38 cellular contexts compared by ENCODE assay signal in the genomic region with DNA sequence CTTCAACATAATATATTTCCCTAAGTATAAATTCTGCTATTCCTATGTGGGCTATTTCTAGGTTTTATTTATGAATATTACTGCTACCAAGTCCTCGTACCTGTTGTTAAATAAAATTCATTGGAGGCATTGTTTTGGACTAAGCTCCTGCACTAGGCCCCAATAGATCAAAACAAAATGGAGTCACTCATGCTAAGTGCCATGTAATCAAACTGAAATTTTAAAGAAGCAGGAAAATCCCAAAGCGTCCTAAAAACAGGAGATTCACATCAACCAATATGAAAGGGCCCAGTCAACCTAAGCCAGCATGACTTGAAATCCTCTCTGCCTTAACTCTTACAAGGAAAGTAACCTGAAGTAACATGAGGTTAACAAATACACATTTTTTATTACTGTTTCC.
"Had no signal": no experiment of that assay in that cellular context is flagged by ENCODE, and none has a peak within 500 bp of the region (broad histone marks: within the 10 kb centered on the region; RNA-seq: fewer than 3 reads in every experiment).

No MANE protein-coding gene starts in this region.

- H3K36me3 Mint-ChIP-seq: activated CD8-positive, alpha-beta memory T cell treated with anti-CD3 and anti-CD28 coated beads, Interleukin-2, amount 10 ng/mL, durations not matched to agents 7 days and 5 days; activated naive CD4-positive, alpha-beta T cell treated with anti-CD3 and anti-CD28 coated beads, Interleukin-2, amount 10 ng/mL, durations not matched to agents 7 days and 5 days; activated naive CD4-positive, alpha-beta T cell treated with anti-CD3 and anti-CD28 coated beads, Interleukin-2, amount 50 U/mL, for 24 hours; activated naive CD8-positive, alpha-beta T cell; activated naive CD8-positive, alpha-beta T cell treated with anti-CD3 and anti-CD28 coated beads, Interleukin-2, amount 10 ng/mL, durations not matched to agents 7 days and 5 days; brain had no signal

- H3K4me3 Mint-ChIP-seq: activated CD4-positive, alpha-beta memory T cell treated with anti-CD3 and anti-CD28 coated beads, Interleukin-2, amount 10 ng/mL, durations not matched to agents 7 days and 5 days; activated CD4-positive, alpha-beta T cell treated with anti-CD3 and anti-CD28 coated beads for 36 hours; activated CD4-positive, alpha-beta T cell treated with anti-CD3 and anti-CD28 coated beads, Interleukin-2, amount 10 ng/mL, durations not matched to agents 7 days and 5 days; activated CD8-positive, alpha-beta memory T cell treated with anti-CD3 and anti-CD28 coated beads, Interleukin-2, amount 10 ng/mL, durations not matched to agents 7 days and 5 days; activated CD8-positive, alpha-beta T cell treated with anti-CD3 and anti-CD28 coated beads, Interleukin-2, amount 10 ng/mL, durations not matched to agents 7 days and 5 days; activated naive CD4-positive, alpha-beta T cell treated with anti-CD3 and anti-CD28 coated beads, Interleukin-2, amount 10 ng/mL, durations not matched to agents 7 days and 5 days; activated naive CD4-positive, alpha-beta T cell treated with anti-CD3 and anti-CD28 coated beads, Interleukin-2, amount 50 U/mL, for 24 hours; activated naive CD8-positive, alpha-beta T cell; activated naive CD8-positive, alpha-beta T cell treated with anti-CD3 and anti-CD28 coated beads, Interleukin-2, amount 10 ng/mL, durations not matched to agents 7 days and 5 days; activated naive CD8-positive, alpha-beta T cell treated with anti-CD3 and anti-CD28 coated beads, Interleukin-2, amount 50 U/mL, for 24 hours; activated T-cell treated with anti-CD3 and anti-CD28 coated beads, Interleukin-2, amount 50 U/mL, for 24 hours; brain; central memory CD8-positive, alpha-beta T cell; T-helper 1 cell treated with Interleukin-12 subunit alpha and Interleukin-12 subunit beta and Interleukin-4 antibody, amounts not matched to agents 30 μg/mL and 1 μg/mL, for 36 hours; T-helper 2 cell treated with Interferon-gamma antibody and Interleukin-4, amounts not matched to agents 5 μg/mL and 100 μg/mL, for 36 hours had no signal

- DNase-seq: activated CD4-positive, alpha-beta memory T cell treated with anti-CD3 and anti-CD28 coated beads, Interleukin-2, amount 10 ng/mL, durations not matched to agents 7 days and 5 days; activated CD4-positive, alpha-beta T cell treated with anti-CD3 and anti-CD28 coated beads for 1 hour; activated CD4-positive, alpha-beta T cell treated with anti-CD3 and anti-CD28 coated beads for 36 hours; activated CD4-positive, alpha-beta T cell treated with anti-CD3 and anti-CD28 coated beads for 48 hours; activated CD4-positive, alpha-beta T cell treated with anti-CD3 and anti-CD28 coated beads, Interleukin-2, amount 10 ng/mL, durations not matched to agents 7 days and 5 days; activated CD4-positive, alpha-beta T cell treated with anti-CD3 and anti-CD28 coated beads, Interleukin-2, amount 50 U/mL, for 48 hours; activated CD4-positive, CD25-positive, alpha-beta regulatory T cell; activated CD8-positive, alpha-beta memory T cell treated with anti-CD3 and anti-CD28 coated beads for 24 hours; activated CD8-positive, alpha-beta memory T cell treated with anti-CD3 and anti-CD28 coated beads, Interleukin-2, amount 10 ng/mL, durations not matched to agents 7 days and 5 days; activated CD8-positive, alpha-beta memory T cell treated with anti-CD3 and anti-CD28 coated beads, Interleukin-2, amount 50 U/mL, for 48 hours; activated CD8-positive, alpha-beta T cell treated with anti-CD3 and anti-CD28 coated beads, Interleukin-2, amount 10 ng/mL, durations not matched to agents 7 days and 5 days; activated effector memory CD4-positive, alpha-beta T cell treated with Interleukin-2 at 50 U/mL for 16 hours; activated gamma-delta T cell; activated naive CD4-positive, alpha-beta T cell treated with anti-CD3 and anti-CD28 coated beads, Interleukin-2, amount 10 ng/mL, durations not matched to agents 7 days and 5 days; activated naive CD4-positive, alpha-beta T cell treated with Interleukin-2 at 50 U/mL for 16 hours; activated naive CD8-positive, alpha-beta T cell treated with anti-CD3 and anti-CD28 coated beads, Interleukin-2, amount 10 ng/mL, durations not matched to agents 7 days and 5 days; activated naive CD8-positive, alpha-beta T cell treated with anti-CD3 and anti-CD28 coated beads, Interleukin-2, amount 50 U/mL, for 24 hours; activated T-cell treated with anti-CD3 and anti-CD28 coated beads, Interleukin-2, amount 50 U/mL, for 24 hours; activated T-cell treated with anti-CD3 and anti-CD28 coated beads, Interleukin-2, amount 50 U/mL, for 48 hours; amygdala; anterior cingulate cortex; caudate nucleus; cerebellar nuclear complex; colonic mucosa; T-helper 2 cell; T-helper 9 cell had no signal

- H3K27me3 ChIP-seq: ascending aorta, cardiac muscle cell, colonic mucosa had no signal

- H3K36me3 ChIP-seq: ascending aorta, cardiac muscle cell, colonic mucosa had no signal

- H3K9me3 ChIP-seq: ascending aorta, colonic mucosa had no signal

- H3K4me3 ChIP-seq: ascending aorta, cardiac muscle cell, colonic mucosa had no signal

- H3K27ac ChIP-seq: ascending aorta, cardiac muscle cell, colonic mucosa had no signal

- H3K9me3 Mint-ChIP-seq: activated CD4-positive, alpha-beta memory T cell treated with anti-CD3 and anti-CD28 coated beads, Interleukin-2, amount 10 ng/mL, durations not matched to agents 7 days and 5 days; activated CD4-positive, alpha-beta T cell treated with anti-CD3 and anti-CD28 coated beads, Interleukin-2, amount 10 ng/mL, durations not matched to agents 7 days and 5 days; activated naive CD4-positive, alpha-beta T cell treated with anti-CD3 and anti-CD28 coated beads, Interleukin-2, amount 10 ng/mL, durations not matched to agents 7 days and 5 days; activated naive CD4-positive, alpha-beta T cell treated with anti-CD3 and anti-CD28 coated beads, Interleukin-2, amount 50 U/mL, for 24 hours; activated naive CD8-positive, alpha-beta T cell treated with anti-CD3 and anti-CD28 coated beads, Interleukin-2, amount 10 ng/mL, durations not matched to agents 7 days and 5 days; activated naive CD8-positive, alpha-beta T cell treated with anti-CD3 and anti-CD28 coated beads, Interleukin-2, amount 50 U/mL, for 24 hours; activated T-cell treated with anti-CD3 and anti-CD28 coated beads, Interleukin-2, amount 50 U/mL, for 24 hours; activated T-helper 2 cell treated with anti-CD3 and anti-CD28 coated beads, Interferon-gamma antibody, Interleukin-2, Interleukin-4, amounts not matched to agents 10 μg/mL and 5 μg/mL and 100 μg/mL, durations not matched to agents 14 hours and 24 hours and 36 hours; brain; T-helper 1 cell treated with Interleukin-12 subunit alpha and Interleukin-12 subunit beta and Interleukin-4 antibody, amounts not matched to agents 30 μg/mL and 1 μg/mL, for 36 hours; T-helper 2 cell treated with Interferon-gamma antibody and Interleukin-4, amounts not matched to agents 5 μg/mL and 100 μg/mL, for 36 hours had no signal

- H3K27ac Mint-ChIP-seq: activated CD4-positive, alpha-beta memory T cell treated with anti-CD3 and anti-CD28 coated beads, Interleukin-2, amount 10 ng/mL, durations not matched to agents 7 days and 5 days; activated CD4-positive, alpha-beta T cell treated with anti-CD3 and anti-CD28 coated beads for 36 hours; activated CD4-positive, alpha-beta T cell treated with anti-CD3 and anti-CD28 coated beads, Interleukin-2, amount 10 ng/mL, durations not matched to agents 7 days and 5 days; activated CD8-positive, alpha-beta memory T cell treated with anti-CD3 and anti-CD28 coated beads, Interleukin-2, amount 10 ng/mL, durations not matched to agents 7 days and 5 days; activated CD8-positive, alpha-beta T cell treated with anti-CD3 and anti-CD28 coated beads, Interleukin-2, amount 10 ng/mL, durations not matched to agents 7 days and 5 days; activated naive CD4-positive, alpha-beta T cell treated with anti-CD3 and anti-CD28 coated beads, Interleukin-2, amount 10 ng/mL, durations not matched to agents 7 days and 5 days; activated naive CD4-positive, alpha-beta T cell treated with anti-CD3 and anti-CD28 coated beads, Interleukin-2, amount 50 U/mL, for 24 hours; activated naive CD8-positive, alpha-beta T cell; activated naive CD8-positive, alpha-beta T cell treated with anti-CD3 and anti-CD28 coated beads, Interleukin-2, amount 10 ng/mL, durations not matched to agents 7 days and 5 days; activated naive CD8-positive, alpha-beta T cell treated with anti-CD3 and anti-CD28 coated beads, Interleukin-2, amount 50 U/mL, for 24 hours; activated T-cell treated with anti-CD3 and anti-CD28 coated beads, Interleukin-2, amount 50 U/mL, for 24 hours; activated T-helper 2 cell treated with anti-CD3 and anti-CD28 coated beads, Interferon-gamma antibody, Interleukin-2, Interleukin-4, amounts not matched to agents 10 μg/mL and 5 μg/mL and 100 μg/mL, durations not matched to agents 14 hours and 24 hours and 36 hours; brain; T-helper 1 cell treated with Interleukin-12 subunit alpha and Interleukin-12 subunit beta and Interleukin-4 antibody, amounts not matched to agents 30 μg/mL and 1 μg/mL, for 36 hours; T-helper 2 cell treated with Interferon-gamma antibody and Interleukin-4, amounts not matched to agents 5 μg/mL and 100 μg/mL, for 36 hours had no signal

- H3K27me3 Mint-ChIP-seq: activated CD4-positive, alpha-beta memory T cell treated with anti-CD3 and anti-CD28 coated beads, Interleukin-2, amount 10 ng/mL, durations not matched to agents 7 days and 5 days; activated CD4-positive, alpha-beta T cell treated with anti-CD3 and anti-CD28 coated beads for 36 hours; activated CD4-positive, alpha-beta T cell treated with anti-CD3 and anti-CD28 coated beads, Interleukin-2, amount 10 ng/mL, durations not matched to agents 7 days and 5 days; activated CD8-positive, alpha-beta memory T cell treated with anti-CD3 and anti-CD28 coated beads, Interleukin-2, amount 10 ng/mL, durations not matched to agents 7 days and 5 days; activated naive CD4-positive, alpha-beta T cell treated with anti-CD3 and anti-CD28 coated beads, Interleukin-2, amount 10 ng/mL, durations not matched to agents 7 days and 5 days; activated naive CD4-positive, alpha-beta T cell treated with anti-CD3 and anti-CD28 coated beads, Interleukin-2, amount 50 U/mL, for 24 hours; activated naive CD8-positive, alpha-beta T cell; activated naive CD8-positive, alpha-beta T cell treated with anti-CD3 and anti-CD28 coated beads, Interleukin-2, amount 10 ng/mL, durations not matched to agents 7 days and 5 days; activated naive CD8-positive, alpha-beta T cell treated with anti-CD3 and anti-CD28 coated beads, Interleukin-2, amount 50 U/mL, for 24 hours; activated T-cell treated with anti-CD3 and anti-CD28 coated beads, Interleukin-2, amount 50 U/mL, for 24 hours; brain; central memory CD8-positive, alpha-beta T cell had no signal

- FAIRE-seq: bronchial epithelial cell, TTC549 had no signal

- H3K4me1 ChIP-seq: ascending aorta, colonic mucosa had no signal

- ATAC-seq: activated CD4-positive, alpha-beta T cell treated with anti-CD3 and anti-CD28 coated beads for 36 hours; activated CD4-positive, CD25-positive, alpha-beta regulatory T cell treated with anti-CD3 and anti-CD28 coated beads, Interleukin-2, amount 50 U/mL, for 24 hours; activated CD8-positive, alpha-beta memory T cell treated with anti-CD3 and anti-CD28 coated beads, Interleukin-2, amount 10 ng/mL, durations not matched to agents 7 days and 5 days; activated CD8-positive, alpha-beta T cell treated with anti-CD3 and anti-CD28 coated beads, Interleukin-2, amount 10 ng/mL, durations not matched to agents 7 days and 5 days; activated naive CD8-positive, alpha-beta T cell treated with anti-CD3 and anti-CD28 coated beads, Interleukin-2, amount 50 U/mL, for 24 hours had no signal

- H3K4me1 Mint-ChIP-seq: activated CD4-positive, alpha-beta memory T cell treated with anti-CD3 and anti-CD28 coated beads, Interleukin-2, amount 10 ng/mL, durations not matched to agents 7 days and 5 days; activated CD4-positive, alpha-beta T cell treated with anti-CD3 and anti-CD28 coated beads for 36 hours; activated CD4-positive, alpha-beta T cell treated with anti-CD3 and anti-CD28 coated beads, Interleukin-2, amount 10 ng/mL, durations not matched to agents 7 days and 5 days; activated CD8-positive, alpha-beta memory T cell treated with anti-CD3 and anti-CD28 coated beads, Interleukin-2, amount 10 ng/mL, durations not matched to agents 7 days and 5 days; activated naive CD4-positive, alpha-beta T cell treated with anti-CD3 and anti-CD28 coated beads, Interleukin-2, amount 10 ng/mL, durations not matched to agents 7 days and 5 days; activated naive CD4-positive, alpha-beta T cell treated with anti-CD3 and anti-CD28 coated beads, Interleukin-2, amount 50 U/mL, for 24 hours; activated naive CD8-positive, alpha-beta T cell treated with anti-CD3 and anti-CD28 coated beads, Interleukin-2, amount 10 ng/mL, durations not matched to agents 7 days and 5 days; activated naive CD8-positive, alpha-beta T cell treated with anti-CD3 and anti-CD28 coated beads, Interleukin-2, amount 50 U/mL, for 24 hours; brain; central memory CD8-positive, alpha-beta T cell had no signal
